16 cellular contexts compared by ENCODE assay signal in genomic region chr16:84138500-84138823, GRCh38. TPM values are rescaled to one million over a fixed set of nuclear protein-coding genes. Genes with fewer than 3 reads are reported as not detected.
DNase-seq lines count a peak whose midpoint lies in the region; ATAC-seq and TF ChIP-seq lines count a peak whose summit lies in the region.
"Had no signal": no experiment of that assay in that cellular context is flagged by ENCODE, and none has a peak within 500 bp of the region (broad histone marks: within the 10 kb centered on the region; RNA-seq: fewer than 3 reads in every experiment).

No MANE protein-coding gene starts in this region.

- H3K79me2 ChIP-seq in GM23248 (ENCODE audit: insufficient read depth) = peaks cover 66% of the 10 kb centered on the region

- H3K9me2 ChIP-seq in GM23248 (ENCODE audit: insufficient read depth) = no peaks in the 10 kb centered on the region

- TF ChIP-seq POLR2A in IMR-90 (IDR thresholded peaks at IDR 0.05; ENCODE audit: low read depth, low read length) (no peak), testis (IDR thresholded peaks at IDR 0.05) (no peak)

- H3K27ac ChIP-seq in GM23248 = peak overlapping the region; percentile 59
- no peak overlapping the region for H3K27ac ChIP-seq in IMR-90 (ENCODE audit: insufficient read depth, low read length)
- H3K27ac ChIP-seq in testis = no peak overlapping the region
- H3K27ac ChIP-seq: body of pancreas, esophagus squamous epithelium, SK-N-MC had no signal

- H2BK15ac ChIP-seq in IMR-90 (ENCODE audit: low read depth, low read length) = no peak overlapping the region

- H3K79me1 ChIP-seq in IMR-90 (ENCODE audit: low read depth in 1 of 2, low read length in 2 of 2) = peaks cover 26 to 69% of the 10 kb centered on the region in 2 experiments

- H3K9me3 Mint-ChIP-seq in activated naive CD8-positive, alpha-beta T cell treated with anti-CD3 and anti-CD28 coated beads, Interleukin-2, amount 10 ng/mL, durations not matched to agents 7 days and 5 days = no peaks in the 10 kb centered on the region
- H3K9me3 Mint-ChIP-seq in nephron progenitor cell = peaks cover 22% of the 10 kb centered on the region

- CTCF ChIA-PET in IMR-90 (lab: Yijun Ruan, JAX) = interaction anchor here (0.9 kb wide), 1 partner anchor 59 kb away, joined by 3 read pairs; no protein-coding TSS in a partner anchor

- BruUV-seq in IMR-90 (replicated peaks; lab: Mats Ljungman, UMichigan) = no TSS peak

- peaks cover 13% of the 10 kb centered on the region for H3K4me1 ChIP-seq in GM23248 (ENCODE audit: insufficient read depth)
- peaks cover 25% of the 10 kb centered on the region for H3K4me1 ChIP-seq in IMR-90 (ENCODE audit: control insufficient read depth, insufficient read depth, low read length)
- peaks cover 6% of the 10 kb centered on the region for H3K4me1 ChIP-seq in testis

- no peak overlapping the region for H2BK5ac ChIP-seq in IMR-90 (ENCODE audit: low read depth, low read length, poor library complexity, severe bottlenecking)

- peaks cover 6% of the 10 kb centered on the region for H3K36me3 Mint-ChIP-seq in activated naive CD8-positive, alpha-beta T cell treated with anti-CD3 and anti-CD28 coated beads, Interleukin-2, amount 10 ng/mL, durations not matched to agents 7 days and 5 days
- peaks cover 52% of the 10 kb centered on the region for H3K36me3 Mint-ChIP-seq in nephron progenitor cell (ENCODE audit: low read depth)

- no peak for ATAC-seq in IMR-90 (ENCODE audit: low read depth)
- ATAC-seq in activated naive CD8-positive, alpha-beta T cell treated with anti-CD3 and anti-CD28 coated beads, Interleukin-2, amount 10 ng/mL, durations not matched to agents 7 days and 5 days (ENCODE audit: low read depth) = no peak
- no peak for ATAC-seq in HG02870 (IDR thresholded peaks at IDR 0.05; ENCODE audit: unreplicated experiment)
- ATAC-seq: body of pancreas had no signal

- H2AK9ac ChIP-seq in IMR-90 (replicated peaks; ENCODE audit: low read depth, low read length, poor library complexity) = no peak overlapping the region

- peak overlapping the region; percentile 66 for H3K4me2 ChIP-seq in GM23248 (ENCODE audit: unreplicated experiment)
- H3K4me2 ChIP-seq in IMR-90 (ENCODE audit: low read depth, low read length) = 0 out of 2 replicates have a peak overlapping the region, but pooled peaks have one; percentile 25

- peak overlapping the region; percentile 69; the same call in 1 of the 2 replicates for H3K14ac ChIP-seq in IMR-90 (replicated peaks; ENCODE audit: low read depth, low read length)

- H3K36me3 ChIP-seq in GM23248 (ENCODE audit: low read depth) (no peaks in the 10 kb centered on the region), IMR-90 (ENCODE audit: control insufficient read depth, insufficient read depth, low read length) (no peaks in the 10 kb centered on the region), testis (ENCODE audit: low read depth, missing control alignments) (no peaks in the 10 kb centered on the region)
- H3K36me3 ChIP-seq: esophagus squamous epithelium had no signal

- H3K4me3 ChIP-seq in GM23248 (peak overlapping the region; percentile 44), IMR-90 (ENCODE audit: insufficient read depth, low read depth, low read length) (no peak overlapping the region), testis (no peak overlapping the region)
- H3K4me3 ChIP-seq: body of pancreas, dorsolateral prefrontal cortex, esophagus squamous epithelium, SK-N-MC had no signal

- no peak overlapping the region; the same call in 1 of the 2 replicates for H3K4ac ChIP-seq in IMR-90 (ENCODE audit: low read depth, low read length)

- H3K27me3 ChIP-seq in GM23248 (replicated peaks; ENCODE audit: insufficient read depth) (no peaks in the 10 kb centered on the region), IMR-90 (ENCODE audit: control insufficient read depth, insufficient read depth, low read length) (no peaks in the 10 kb centered on the region), testis (no peaks in the 10 kb centered on the region)
- H3K27me3 ChIP-seq: body of pancreas, dorsolateral prefrontal cortex, esophagus squamous epithelium had no signal

- H4K20me1 ChIP-seq in GM23248 (ENCODE audit: insufficient read depth) (no peaks in the 10 kb centered on the region), IMR-90 (ENCODE audit: insufficient read depth, low read length) (peaks cover 21% of the 10 kb centered on the region; the same call in 1 of the 2 replicates)

- dilution Hi-C loops in IMR-90 (cut with HindIII; ENCODE audit: low sequenced_read_pairs, unreplicated experiment) = no loop called here

- intact Hi-C loops in IMR-90 (cut with micrococcal nuclease) (no loop called here), testis (cut with DNase I; ENCODE audit: low total_unique reads) (no loop called here)

- no peak overlapping the region for H3K27ac Mint-ChIP-seq in activated naive CD8-positive, alpha-beta T cell treated with anti-CD3 and anti-CD28 coated beads, Interleukin-2, amount 10 ng/mL, durations not matched to agents 7 days and 5 days
- H3K27ac Mint-ChIP-seq in nephron progenitor cell = no peak overlapping the region

- TF ChIP-seq CTCF in IMR-90 (conservative IDR thresholded peaks at IDR 0.05; ENCODE audit: low read depth, low read length) = no peak
- no peak for TF ChIP-seq CTCF in nephron progenitor cell (IDR thresholded peaks at IDR 0.05)
- TF ChIP-seq CTCF in testis (IDR thresholded peaks at IDR 0.05) = no peak

- H3K9me1 ChIP-seq in IMR-90 (ENCODE audit: insufficient read depth, low read length) = peaks cover 20% of the 10 kb centered on the region

- H3K56ac ChIP-seq in IMR-90 (ENCODE audit: extremely low read depth, insufficient read depth, low read length) = no peak overlapping the region

- H2BK120ac ChIP-seq in IMR-90 (ENCODE audit: low read depth, low read length) = no peak overlapping the region

- H2BK20ac ChIP-seq in IMR-90 (ENCODE audit: low read depth, low read length) = no peak overlapping the region

- no peaks in the 10 kb centered on the region for H3K27me3 Mint-ChIP-seq in activated naive CD8-positive, alpha-beta T cell treated with anti-CD3 and anti-CD28 coated beads, Interleukin-2, amount 10 ng/mL, durations not matched to agents 7 days and 5 days
- no peaks in the 10 kb centered on the region for H3K27me3 Mint-ChIP-seq in nephron progenitor cell (ENCODE audit: low read depth, poor library complexity)

- in situ Hi-C loops in GM23248 (cut with MboI) = no loop called here
- in situ Hi-C loops in IMR-90 (cut with MboI; ENCODE audit: low sequenced_read_pairs) = no loop called here

- H3K4me3 Mint-ChIP-seq in activated naive CD8-positive, alpha-beta T cell treated with anti-CD3 and anti-CD28 coated beads, Interleukin-2, amount 10 ng/mL, durations not matched to agents 7 days and 5 days = peak overlapping the region; percentile 65
- peak overlapping the region; percentile 81 for H3K4me3 Mint-ChIP-seq in nephron progenitor cell

- no peaks in the 10 kb centered on the region for H3F3A ChIP-seq in GM23248 (ENCODE audit: insufficient read depth)

- WGBS in GM23248 (ENCODE audit: low coverage in 1 of 2, low lambda C conversion rate in 2 of 2, missing lambda C conversion rate in 2 of 2), 2 experiments = 11 to 17% methylated on average over 2 of the region's 2 CpGs
- no CpG with 5 or more reads among the region's 2 CpGs for WGBS in IMR-90 (ENCODE audit: extremely low coverage in 2 of 2, insufficient read length in 1 of 2), 2 experiments
- WGBS in testis, 2 donors = 56 to 60% methylated on average over 2 of the region's 2 CpGs

- no peak overlapping the region for H3K18ac ChIP-seq in IMR-90 (ENCODE audit: low read depth, low read length)

- DNase-seq in GM23248 = no peak
- DNase-seq in IMR-90 = no peak
- no peak for DNase-seq in activated naive CD8-positive, alpha-beta T cell treated with anti-CD3 and anti-CD28 coated beads, Interleukin-2, amount 10 ng/mL, durations not matched to agents 7 days and 5 days
- DNase-seq in nephron progenitor cell = no peak
- no peak for DNase-seq in testis
- DNase-seq in NCI-H2107 treated with DMSO at 0.1 percent for 48 hours (lab: John Stamatoyannopoulos, UW; ENCODE audit: unreplicated experiment) = no peak
- DNase-seq: activated gamma-delta T cell treated with Interleukin-2 at 50 U/mL for 16 hours, body of pancreas, C1 segment of cervical spinal cord, dorsolateral prefrontal cortex, esophagus squamous epithelium, NCI-H1436 treated with DMSO at 0.1 percent for 48 hours, NCI-H446 had no signal

- H3K9ac ChIP-seq in GM23248 (peak overlapping the region; percentile 43), IMR-90 (ENCODE audit: low read depth, low read length) (no peak overlapping the region)

- no peak overlapping the region for H4K5ac ChIP-seq in IMR-90 (ENCODE audit: low read depth, low read length)

- H3K4me1 Mint-ChIP-seq in activated naive CD8-positive, alpha-beta T cell treated with anti-CD3 and anti-CD28 coated beads, Interleukin-2, amount 10 ng/mL, durations not matched to agents 7 days and 5 days = peaks cover 26% of the 10 kb centered on the region
- peaks cover 84% of the 10 kb centered on the region for H3K4me1 Mint-ChIP-seq in nephron progenitor cell

- H3K23ac ChIP-seq in IMR-90 (ENCODE audit: low read depth, low read length) = 0 out of 2 replicates have a peak overlapping the region, but pooled peaks have one; percentile 45

- POLR2A ChIA-PET in IMR-90 (lab: Charles Lee; ENCODE audit: unreplicated experiment) = no interaction called here
- POLR2A ChIA-PET in activated naive CD8-positive, alpha-beta T cell treated with anti-CD3 and anti-CD28 coated beads, Interleukin-2, amount 10 ng/mL, durations not matched to agents 7 days and 5 days (lab: Charles Lee) = interaction anchor here (5.2 kb wide), 1 partner anchor 22 kb away, joined by 19 read pairs; the partner anchor contains the start of gene MBTPS1

- H2AK5ac ChIP-seq in IMR-90 (ENCODE audit: low read depth, low read length) = no peak overlapping the region

- no peak overlapping the region for H4K91ac ChIP-seq in IMR-90 (ENCODE audit: insufficient read depth, low read depth, low read length)

- no peaks in the 10 kb centered on the region for H3K9me3 ChIP-seq in GM23248 (ENCODE audit: low read depth)
- no peaks in the 10 kb centered on the region for H3K9me3 ChIP-seq in IMR-90 (ENCODE audit: control insufficient read depth, insufficient read depth, low read length)
- no peaks in the 10 kb centered on the region for H3K9me3 ChIP-seq in testis
- H3K9me3 ChIP-seq: body of pancreas, esophagus squamous epithelium had no signal

- TF ChIP-seq RAD21 in IMR-90 (IDR thresholded peaks at IDR 0.05; ENCODE audit: low read length) = no peak

- H4K8ac ChIP-seq in IMR-90 (ENCODE audit: low read depth in 2 of 2, low read length in 2 of 2) = peak overlapping the region in 1 of 2 experiments; percentile 9; a peak in 1 of 4 replicates

- H2AFZ ChIP-seq in GM23248 = peak overlapping the region; percentile 71
- H2AFZ ChIP-seq in IMR-90 (replicated peaks; ENCODE audit: low read length, poor library complexity) = peak overlapping the region; percentile 25

RNA-seq across cellular contexts. Expression of gene HSDL1, which starts 6.5 kb away (rescaled TPM):
- 17.0 and 19.9 TPM in 2 replicates for total RNA-seq in GM23248 (2014; rRNA removed; shearing (Covaris generic))
- 10.8 and 12.0 TPM in 2 replicates for polyA plus RNA-seq in GM23248 (2016; fragmentation: Nextera tagmentation; extraction: Ambion mirVana)
- total RNA-seq in IMR-90 (2012; rRNA removed) = 18.3 and 25.6 TPM in 2 replicates
- 9.4 and 11.6 TPM in 2 replicates for polyA plus RNA-seq in IMR-90 (2012; rRNA removed)
- polyA plus RNA-seq in IMR-90 (2012; cell fraction: cytosol; rRNA removed) = 12.5 and 22.4 TPM in 2 replicates
- 11.9 and 26.2 TPM in 2 replicates for polyA plus RNA-seq in IMR-90 (2012; cell fraction: nucleus; rRNA removed; ENCODE audit: low replicate concordance)
- total RNA-seq in activated naive CD8-positive, alpha-beta T cell treated with anti-CD3 and anti-CD28 coated beads, Interleukin-2, amount 10 ng/mL, durations not matched to agents 7 days and 5 days = 10 to 100 TPM; 10.7 to 12.5 TPM
- 10 to 100 TPM; 31.3 to 37.9 TPM for total RNA-seq in testis
- 29.0 TPM for polyA plus RNA-seq in testis (ENCODE audit: insufficient read depth, low read depth, low replicate concordance)

RNA-seq across cellular contexts. Expression of gene DNAAF1, which starts 6.6 kb away (rescaled TPM):
- total RNA-seq in GM23248 (2014; rRNA removed; shearing (Covaris generic)) = not detected in 2 replicates
- polyA plus RNA-seq in GM23248 (2016; fragmentation: Nextera tagmentation; extraction: Ambion mirVana) (not detected in 2 replicates), IMR-90 (2012; rRNA removed) (0.05 TPM in 1 of 2 replicates, not detected in the other), testis (ENCODE audit: insufficient read depth, low read depth, low replicate concordance) (161 TPM)
- total RNA-seq in IMR-90 (2012; rRNA removed) (not detected in 2 replicates), testis (10 to 100 TPM; 50.9 to 89.4 TPM)
- not detected in 2 replicates for polyA plus RNA-seq in IMR-90 (2012; cell fraction: cytosol; rRNA removed)
- 0.10 and 0.23 TPM in 2 replicates for polyA plus RNA-seq in IMR-90 (2012; cell fraction: nucleus; rRNA removed; ENCODE audit: low replicate concordance)
- not detected for total RNA-seq in activated naive CD8-positive, alpha-beta T cell treated with anti-CD3 and anti-CD28 coated beads, Interleukin-2, amount 10 ng/mL, durations not matched to agents 7 days and 5 days
- total RNA-seq: posterior vena cava had no signal

RNA-seq across cellular contexts. Expression of gene MBTPS1, which starts 21.7 kb away (rescaled TPM):
- 95.7 and 103 TPM in 2 replicates for total RNA-seq in GM23248 (2014; rRNA removed; shearing (Covaris generic))
- polyA plus RNA-seq in GM23248 (2016; fragmentation: Nextera tagmentation; extraction: Ambion mirVana) (84.0 and 88.1 TPM in 2 replicates), IMR-90 (2012; rRNA removed) (45.9 and 59.0 TPM in 2 replicates), testis (ENCODE audit: insufficient read depth, low read depth, low replicate concordance) (59.0 TPM)
- total RNA-seq in IMR-90 (2012; rRNA removed) (70.3 and 70.4 TPM in 2 replicates), testis (100 to 1,000 TPM; 104 to 122 TPM)
- polyA plus RNA-seq in IMR-90 (2012; cell fraction: cytosol; rRNA removed) = 51.7 and 95.2 TPM in 2 replicates
- polyA plus RNA-seq in IMR-90 (2012; cell fraction: nucleus; rRNA removed; ENCODE audit: low replicate concordance) = 75.3 and 106 TPM in 2 replicates
- 10 to 100 TPM; 73.2 to 85.4 TPM for total RNA-seq in activated naive CD8-positive, alpha-beta T cell treated with anti-CD3 and anti-CD28 coated beads, Interleukin-2, amount 10 ng/mL, durations not matched to agents 7 days and 5 days

RNA-seq across cellular contexts. Expression of gene TAF1C, which starts 48.4 kb away (rescaled TPM):
- 24.7 and 31.5 TPM in 2 replicates for total RNA-seq in GM23248 (2014; rRNA removed; shearing (Covaris generic))
- polyA plus RNA-seq in GM23248 (2016; fragmentation: Nextera tagmentation; extraction: Ambion mirVana) = 13.5 and 18.1 TPM in 2 replicates
- 6.1 and 7.3 TPM in 2 replicates for total RNA-seq in IMR-90 (2012; rRNA removed)
- 35.5 and 41.6 TPM in 2 replicates for polyA plus RNA-seq in IMR-90 (2012; rRNA removed)
- 15.1 and 17.4 TPM in 2 replicates for polyA plus RNA-seq in IMR-90 (2012; cell fraction: cytosol; rRNA removed)
- polyA plus RNA-seq in IMR-90 (2012; cell fraction: nucleus; rRNA removed; ENCODE audit: low replicate concordance) = 397 and 707 TPM in 2 replicates
- total RNA-seq in activated naive CD8-positive, alpha-beta T cell treated with anti-CD3 and anti-CD28 coated beads, Interleukin-2, amount 10 ng/mL, durations not matched to agents 7 days and 5 days = 10 to 100 TPM; 69.6 to 70.8 TPM
- total RNA-seq in testis = 100 to 1,000 TPM; 101 TPM
- polyA plus RNA-seq in testis (ENCODE audit: insufficient read depth, low read depth, low replicate concordance) = 42.1 TPM

RNA-seq across cellular contexts. Expression of gene ADAD2, which starts 52.5 kb away (rescaled TPM):
- not detected in 2 replicates for total RNA-seq in GM23248 (2014; rRNA removed; shearing (Covaris generic))
- polyA plus RNA-seq in GM23248 (2016; fragmentation: Nextera tagmentation; extraction: Ambion mirVana) = not detected in 2 replicates
- total RNA-seq in IMR-90 (2012; rRNA removed) = not detected in 2 replicates
- not detected in 2 replicates for polyA plus RNA-seq in IMR-90 (2012; rRNA removed)
- polyA plus RNA-seq in IMR-90 (2012; cell fraction: cytosol; rRNA removed) = 0.06 TPM in 1 of 2 replicates, not detected in the other
- polyA plus RNA-seq in IMR-90 (2012; cell fraction: nucleus; rRNA removed; ENCODE audit: low replicate concordance) = 0.03 TPM in 1 of 2 replicates, not detected in the other
- not detected for total RNA-seq in activated naive CD8-positive, alpha-beta T cell treated with anti-CD3 and anti-CD28 coated beads, Interleukin-2, amount 10 ng/mL, durations not matched to agents 7 days and 5 days
- total RNA-seq in testis = 100 to 1,000 TPM in 1 of 2 donors, 10 to 100 TPM in 1; 98.4 to 133 TPM
- polyA plus RNA-seq in testis (ENCODE audit: insufficient read depth, low read depth, low replicate concordance) = 174 TPM
- total RNA-seq: posterior vena cava had no signal

Comparison
In these comparisons a context has a peak if more than half of its experiments do, and no peak if none do; other contexts are left out.
1. RNA of gene DNAAF1, which starts 6.6 kb away (total RNA-seq): 50.9 to 89.4 TPM in testis; not detected in activated naive CD8-positive, alpha-beta T cell treated with anti-CD3 and anti-CD28 coated beads, Interleukin-2, amount 10 ng/mL, durations not matched to agents 7 days and 5 days, not detected in GM23248 and not detected in IMR-90; every median in the first group is over 10 times any median in the second.